In genomic region chr1:7341145-7341900, GRCh38 we compare ENCODE assay signal across 16 cellular contexts.
A peak's percentile ranks its signal among the peaks of the same experiment; 100 is the strongest.
DNase-seq lines count a peak whose midpoint lies in the region; ATAC-seq and TF ChIP-seq lines count a peak whose summit lies in the region.
"Had no signal": no experiment of that assay in that cellular context is flagged by ENCODE, and none has a peak within 500 bp of the region (broad histone marks: within the 10 kb centered on the region; RNA-seq: fewer than 3 reads in every experiment).

No MANE protein-coding gene starts in this region.

- DNase-seq in Right ventricle myocardium superior (no peak), left ventricle myocardium inferior (no peak), hepatocyte (ENCODE audit: low spot score) (peak; percentile 58), SIG-M5 (lab: John Stamatoyannopoulos, UW) (no peak), progenitor cell of endocrine pancreas (ENCODE audit: low spot score, unreplicated experiment) (no peak), MV-4-11 (lab: John Stamatoyannopoulos, UW) (no peak)
- DNase-seq: activated CD4-positive, alpha-beta T cell treated with anti-CD3 and anti-CD28 coated beads, Interleukin-2, amount 50 U/mL, for 1 hour; activated effector memory CD4-positive, alpha-beta T cell treated with Interleukin-2 at 50 U/mL for 16 hours; DND-41; immature natural killer cell; uterus had no signal

- no peaks in the 10 kb centered on the region for H3K9me2 ChIP-seq in hepatocyte (replicated peaks; ENCODE audit: insufficient read depth)

- no peak overlapping the region for H3K4me3 Mint-ChIP-seq in progenitor cell of endocrine pancreas (ENCODE audit: low read depth)
- H3K4me3 Mint-ChIP-seq: GM23338; immature natural killer cell; neural progenitor cell; T-helper 2 cell treated with Interferon-gamma antibody and Interleukin-4, amounts not matched to agents 5 μg/mL and 100 μg/mL, for 36 hours had no signal

- H3K27me3 ChIP-seq in left ventricle myocardium inferior (ENCODE audit: low read depth), result no peaks in the 10 kb centered on the region
- no peaks in the 10 kb centered on the region for H3K27me3 ChIP-seq in hepatocyte
- H3K27me3 ChIP-seq: neural progenitor cell, uterus had no signal

- H3K9me3 Mint-ChIP-seq in progenitor cell of endocrine pancreas (ENCODE audit: low read depth), result no peaks in the 10 kb centered on the region
- H3K9me3 Mint-ChIP-seq: GM23338; immature natural killer cell; neural progenitor cell; T-helper 2 cell treated with Interferon-gamma antibody and Interleukin-4, amounts not matched to agents 5 μg/mL and 100 μg/mL, for 36 hours had no signal

- no peaks in the 10 kb centered on the region for H3K27me3 Mint-ChIP-seq in progenitor cell of endocrine pancreas

- H3K4me2 ChIP-seq in hepatocyte, result no peak overlapping the region
- H3K4me2 ChIP-seq: GM23338, neural progenitor cell had no signal

- TF ChIP-seq CTCF in left ventricle myocardium inferior (IDR thresholded peaks at IDR 0.05; ENCODE audit: borderline replicate concordance), result no peak
- no peak for TF ChIP-seq CTCF in hepatocyte (IDR thresholded peaks at IDR 0.05; ENCODE audit: poor library complexity)
- TF ChIP-seq CTCF in progenitor cell of endocrine pancreas (IDR thresholded peaks at IDR 0.05; ENCODE audit: unreplicated experiment), result no peak

- peaks cover 16% of the 10 kb centered on the region for H3K4me1 ChIP-seq in left ventricle myocardium inferior
- H3K4me1 ChIP-seq in hepatocyte (ENCODE audit: insufficient read depth), result peaks cover 8% of the 10 kb centered on the region
- H3K4me1 ChIP-seq: neural progenitor cell, uterus had no signal

- no peak overlapping the region for H3K27ac Mint-ChIP-seq in progenitor cell of endocrine pancreas
- H3K27ac Mint-ChIP-seq: GM23338; immature natural killer cell; neural progenitor cell; T-helper 2 cell treated with Interferon-gamma antibody and Interleukin-4, amounts not matched to agents 5 μg/mL and 100 μg/mL, for 36 hours had no signal

- H3K27ac ChIP-seq in left ventricle myocardium inferior (replicated peaks) (no peak overlapping the region), hepatocyte (peak overlapping the region; percentile 9)
- H3K27ac ChIP-seq: neural progenitor cell, uterus had no signal

- H3K36me3 Mint-ChIP-seq in progenitor cell of endocrine pancreas (ENCODE audit: insufficient read depth), result no peaks in the 10 kb centered on the region
- H3K36me3 Mint-ChIP-seq: immature natural killer cell, neural progenitor cell had no signal

- H4K20me1 ChIP-seq in hepatocyte (ENCODE audit: insufficient read depth, poor library complexity, severe bottlenecking), result no peaks in the 10 kb centered on the region

- H3K4me3 ChIP-seq in left ventricle myocardium inferior, result no peak overlapping the region
- no peak overlapping the region for H3K4me3 ChIP-seq in hepatocyte
- H3K4me3 ChIP-seq: GM23338, neural progenitor cell, uterus had no signal

- no peak overlapping the region for H2AFZ ChIP-seq in hepatocyte
- H2AFZ ChIP-seq: GM23338, neural progenitor cell had no signal

- H3K4me1 Mint-ChIP-seq in progenitor cell of endocrine pancreas (ENCODE audit: low read depth), result no peaks in the 10 kb centered on the region
- H3K4me1 Mint-ChIP-seq: immature natural killer cell had no signal

- intact Hi-C loops in Right ventricle myocardium superior (cut with DNase I) (no loop called here), left ventricle myocardium inferior (cut with micrococcal nuclease) (no loop called here)

- H3K36me3 ChIP-seq in left ventricle myocardium inferior (no peaks in the 10 kb centered on the region), hepatocyte (replicated peaks; ENCODE audit: insufficient read depth, low read depth) (no peaks in the 10 kb centered on the region)
- H3K36me3 ChIP-seq: neural progenitor cell, uterus had no signal

- WGBS in hepatocyte (ENCODE audit: low lambda C conversion rate, missing lambda C conversion rate), result 52% methylated on average over 11 of the region's 11 CpGs

- ATAC-seq in Right ventricle myocardium superior (ENCODE audit: poor library complexity), result peak; percentile 74
- peak; percentile 62; the same call in 2 of the 3 replicates for ATAC-seq in SK-N-SH treated with all-trans-retinoic acid at 6 μM for 48 hours
- ATAC-seq in HG02610 (IDR thresholded peaks at IDR 0.05; ENCODE audit: unreplicated experiment), result no peak
- ATAC-seq: GM23338 had no signal

- H3K79me2 ChIP-seq in hepatocyte, result no peaks in the 10 kb centered on the region

- H3K9me3 ChIP-seq in left ventricle myocardium inferior (replicated peaks), result peaks cover 4% of the 10 kb centered on the region
- no peaks in the 10 kb centered on the region for H3K9me3 ChIP-seq in hepatocyte (ENCODE audit: low read depth)
- H3K9me3 ChIP-seq: uterus had no signal

TF ChIP-seq in SK-N-SH treated with all-trans-retinoic acid at 6 μM for 48 hours, 23 proteins besides CTCF, POLR2A, EP300 and RAD21:
- TF ChIP-seq TOX (CRISPR knock-in tag; IDR thresholded peaks at IDR 0.05; ENCODE audit: borderline replicate concordance) (no peak), ZNF8 (CRISPR knock-in tag; IDR thresholded peaks at IDR 0.05) (no peak), TSHZ2 (CRISPR knock-in tag; IDR thresholded peaks at IDR 0.05) (peak; percentile 67; the same call in 1 of the 2 replicates), POU6F1 (CRISPR knock-in tag; IDR thresholded peaks at IDR 0.05; ENCODE audit: borderline replicate concordance, low read depth) (no peak), BACH2 (CRISPR knock-in tag; IDR thresholded peaks at IDR 0.05; ENCODE audit: borderline replicate concordance) (no peak), ISL1 (CRISPR knock-in tag; IDR thresholded peaks at IDR 0.05) (no peak), CREB5 (CRISPR knock-in tag; IDR thresholded peaks at IDR 0.05; ENCODE audit: low read depth) (no peak), ZC3H10 (CRISPR knock-in tag; IDR thresholded peaks at IDR 0.05) (no peak)
